Comparison of ENCODE assay signal across 8 cellular contexts in the genomic region with DNA sequence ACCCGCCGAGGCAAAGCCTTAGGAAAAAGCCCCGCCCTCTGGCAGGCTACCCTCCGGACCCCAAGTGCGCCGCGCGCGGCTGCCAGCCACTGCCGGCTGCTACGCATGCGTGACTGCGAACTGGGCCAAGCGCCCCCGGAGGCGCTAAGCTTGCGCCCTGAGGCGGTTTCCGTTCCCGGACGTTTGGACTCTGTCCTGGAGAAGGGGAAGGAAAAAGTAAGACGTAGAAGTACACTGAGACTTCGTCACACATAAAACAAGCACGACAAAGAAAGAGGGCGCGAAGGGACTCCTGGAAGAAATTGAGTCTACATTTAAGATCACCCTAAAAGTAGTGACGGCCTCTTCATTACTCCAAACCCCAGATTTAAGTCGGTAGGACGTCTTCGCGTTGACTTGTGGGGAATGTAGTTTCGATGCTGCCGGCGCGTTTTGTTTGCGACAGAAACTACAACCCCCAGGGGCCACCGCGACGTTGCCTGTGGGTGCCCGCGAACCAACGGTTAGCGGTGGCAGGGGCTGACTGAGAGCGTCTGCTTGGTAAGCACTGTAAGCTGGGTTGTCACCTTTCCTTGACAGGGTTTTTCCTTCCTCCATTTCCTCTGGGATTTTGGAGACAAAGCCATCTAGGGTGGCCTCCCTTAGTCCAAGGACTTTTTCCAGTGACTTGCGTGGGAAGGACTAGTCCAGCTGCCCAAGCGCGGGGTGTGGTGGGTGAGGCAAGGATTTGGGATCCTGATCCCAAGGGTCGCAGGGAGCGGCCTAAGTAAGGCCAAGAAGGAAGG. TPM values are rescaled to one million over a fixed set of nuclear protein-coding genes. Genes with fewer than 3 reads are reported as not detected.
DNase-seq lines count a peak whose midpoint lies in the region; ATAC-seq, FAIRE-seq and TF ChIP-seq lines count a peak whose summit lies in the region.

CEP57L1 (plus strand) TSS at position 472 of the 785 bp plus-strand sequence. CDS start 49,715 bp downstream, outside the sequence.

- H3K4me1 ChIP-seq in H9 (ENCODE audit: insufficient read depth, low read length): no peaks in the 10 kb centered on the region

- H4K8ac ChIP-seq in H9 (replicated peaks; ENCODE audit: insufficient read length, low read depth, low read length): no peak within 1 kb of the TSS

- peak within 1 kb of the TSS; percentile 94 for H3K18ac ChIP-seq in H9 (ENCODE audit: insufficient read length, low read depth, low read length)

- H2AK5ac ChIP-seq in H9 (ENCODE audit: insufficient read length, low read length): no peak within 1 kb of the TSS

- TF ChIP-seq CTCF in H9 (conservative IDR thresholded peaks at IDR 0.05) (peak; percentile 11; the same call in 1 of the 3 replicates), nephron progenitor cell (IDR thresholded peaks at IDR 0.05) (no peak)

- no peak within 1 kb of the TSS for H3K23ac ChIP-seq in H9 (ENCODE audit: insufficient read length, low read depth, low read length)

- H3K36me3 Mint-ChIP-seq in H9 (ENCODE audit: insufficient read depth in 1 of 3, low read depth in 3 of 3) (peaks cover 0 to 4% (median 0%) of the 10 kb centered on the region in 3 experiments; a peak in 1 of 7 replicates), nephron progenitor cell (ENCODE audit: low read depth) (peaks cover 25% of the 10 kb centered on the region)

- peak within 1 kb of the TSS; percentile 98 to 100 (median 99) for H3K27ac Mint-ChIP-seq in H9
- peak within 1 kb of the TSS; percentile 100 for H3K27ac Mint-ChIP-seq in nephron progenitor cell
- H3K27ac Mint-ChIP-seq in stimulated activated naive CD8-positive, alpha-beta T cell treated with anti-CD3 and anti-CD28 coated beads, Interleukin-15, amount 100 ng/mL, for 72 hours: peak within 1 kb of the TSS; percentile 99 to 100

- peak within 1 kb of the TSS; percentile 99 for H3K4me2 ChIP-seq in H9 (ENCODE audit: insufficient read depth, insufficient read length, low read length)

- H3K27me3 ChIP-seq in H9 (ENCODE audit: insufficient read depth, low read length) (no peaks in the 10 kb centered on the region), MG63 (no peaks in the 10 kb centered on the region)

- H3K4me1 Mint-ChIP-seq in H9 (peaks cover 25% of the 10 kb centered on the region in 2 experiments), nephron progenitor cell (peaks cover 52% of the 10 kb centered on the region)
- H3K4me1 Mint-ChIP-seq in stimulated activated naive CD8-positive, alpha-beta T cell treated with anti-CD3 and anti-CD28 coated beads, Interleukin-15, amount 100 ng/mL, for 72 hours: peaks cover 34% of the 10 kb centered on the region

- H3K4ac ChIP-seq in H9 (ENCODE audit: low read depth, low read length): no peak within 1 kb of the TSS

- H3K56ac ChIP-seq in H9 (ENCODE audit: insufficient read length, low read depth, low read length): no peak within 1 kb of the TSS

- no peaks in the 10 kb centered on the region for H4K20me1 ChIP-seq in H9 (ENCODE audit: control insufficient read depth, insufficient read depth, insufficient read length)

- peak within 1 kb of the TSS; percentile 90 for H3K4me3 ChIP-seq in MG63

- H3K27ac ChIP-seq in H9 (ENCODE audit: insufficient read length, low read depth, low read length): peak within 1 kb of the TSS; percentile 43

- no peak within 1 kb of the TSS for H4K5ac ChIP-seq in H9 (ENCODE audit: insufficient read length, low read depth, low read length)

- H3K14ac ChIP-seq in H9 (ENCODE audit: insufficient read depth, low read length): peak within 1 kb of the TSS; percentile 96

- no peaks in the 10 kb centered on the region for H3K79me1 ChIP-seq in H9 (ENCODE audit: insufficient read depth, low read depth, low read length, poor library complexity, severe bottlenecking)

- ATAC-seq in stimulated activated naive CD8-positive, alpha-beta T cell treated with anti-CD3 and anti-CD28 coated beads, Interleukin-15, amount 100 ng/mL, for 72 hours: peak; percentile 82

- H3K36me3 ChIP-seq in MG63: peaks cover 5% of the 10 kb centered on the region

- peak within 1 kb of the TSS; percentile 82 to 95 for H3K4me3 Mint-ChIP-seq in H9
- H3K4me3 Mint-ChIP-seq in nephron progenitor cell: peak within 1 kb of the TSS; percentile 95
- peak within 1 kb of the TSS; percentile 91 to 96 for H3K4me3 Mint-ChIP-seq in stimulated activated naive CD8-positive, alpha-beta T cell treated with anti-CD3 and anti-CD28 coated beads, Interleukin-15, amount 100 ng/mL, for 72 hours

- H3K79me2 ChIP-seq in H9 (ENCODE audit: insufficient read depth, low read length): no peaks in the 10 kb centered on the region

- H2AFZ ChIP-seq in H9 (ENCODE audit: low read length): peak within 1 kb of the TSS; percentile 52

- no peak within 1 kb of the TSS for H4K91ac ChIP-seq in H9 (ENCODE audit: insufficient read length, low read depth, low read length)

- no peak within 1 kb of the TSS for H2BK120ac ChIP-seq in H9 (ENCODE audit: low read depth, low read length, poor library complexity, severe bottlenecking)

- no peak within 1 kb of the TSS for H2BK15ac ChIP-seq in H9 (ENCODE audit: low read depth, low read length)

- peak; percentile 92 for FAIRE-seq in G401.6 (lab: Jason Lieb, UNC)

- H2BK12ac ChIP-seq in H9 (ENCODE audit: insufficient read length, low read depth, low read length): no peak within 1 kb of the TSS

- H3K23me2 ChIP-seq in H9 (ENCODE audit: insufficient read length, low read depth, low read length, poor library complexity, severe bottlenecking): peaks cover 10% of the 10 kb centered on the region

- WGBS in H9 (ENCODE audit: extremely low coverage, insufficient read length, low lambda C conversion rate): no CpG with 5 or more reads among the region's 49 CpGs

- peak; percentile 98 for DNase-seq in H9
- DNase-seq in MG63: peak; percentile 98
- peak; percentile 93 for DNase-seq in SIG-M5 treated with dmso at 0.1 percent for 504 hours (lab: John Stamatoyannopoulos, UW; ENCODE audit: unreplicated experiment)
- DNase-seq in activated gamma-delta T cell treated with Interleukin-2 at 50 U/mL for 16 hours: peak; percentile 92
- peak; percentile 99 for DNase-seq in fibroblast of the conjunctiva (ENCODE audit: low read depth)
- DNase-seq in nephron progenitor cell: peak; percentile 97
- DNase-seq in stimulated activated naive CD8-positive, alpha-beta T cell treated with anti-CD3 and anti-CD28 coated beads, Interleukin-15, amount 100 ng/mL, for 72 hours: peak; percentile 91 to 95

- no peaks in the 10 kb centered on the region for H3K27me3 Mint-ChIP-seq in H9 (ENCODE audit: low read depth)
- H3K27me3 Mint-ChIP-seq in nephron progenitor cell (ENCODE audit: low read depth, poor library complexity): no peaks in the 10 kb centered on the region
- H3K27me3 Mint-ChIP-seq in stimulated activated naive CD8-positive, alpha-beta T cell treated with anti-CD3 and anti-CD28 coated beads, Interleukin-15, amount 100 ng/mL, for 72 hours: no peaks in the 10 kb centered on the region

- H3K9me3 Mint-ChIP-seq in H9: no peaks in the 10 kb centered on the region; a peak in 1 of 5 replicates
- no peaks in the 10 kb centered on the region for H3K9me3 Mint-ChIP-seq in nephron progenitor cell
- no peaks in the 10 kb centered on the region for H3K9me3 Mint-ChIP-seq in stimulated activated naive CD8-positive, alpha-beta T cell treated with anti-CD3 and anti-CD28 coated beads, Interleukin-15, amount 100 ng/mL, for 72 hours

- no peak within 1 kb of the TSS for H2BK5ac ChIP-seq in H9 (ENCODE audit: insufficient read length, low read length)

- H3K9ac ChIP-seq in H9 (ENCODE audit: extremely low read depth, insufficient read length, low read length): peak within 1 kb of the TSS; percentile 72

- H3K9me3 ChIP-seq in H9 (ENCODE audit: control insufficient read depth, low read depth, low read length): no peaks in the 10 kb centered on the region
- H3K9me3 ChIP-seq in MG63: no peaks in the 10 kb centered on the region

- no peak within 1 kb of the TSS for H3T11ph ChIP-seq in H9 (ENCODE audit: low read length)

- no peak within 1 kb of the TSS for H2BK20ac ChIP-seq in H9 (ENCODE audit: low read depth, low read length, poor library complexity, severe bottlenecking)

RNA-seq across cellular contexts. Expression of gene CEP57L1, which starts in this region (rescaled TPM):
- total RNA-seq in H9 (2021): 8.3 and 8.4 TPM in 2 replicates
- total RNA-seq in MG63 (2014; rRNA removed; shearing (Covaris generic); ENCODE audit: low replicate concordance): 27.2 and 30.0 TPM in 2 replicates

Comparison
In these comparisons a context has a peak if more than half of its experiments do, and no peak if none do; other contexts are left out.
1. Peak in every context shown above with its lines: DNase-seq, ATAC-seq, H3K4me3 ChIP-seq and H3K27ac ChIP-seq.